2 cellular contexts compared by ENCODE assay signal in the genomic region with DNA sequence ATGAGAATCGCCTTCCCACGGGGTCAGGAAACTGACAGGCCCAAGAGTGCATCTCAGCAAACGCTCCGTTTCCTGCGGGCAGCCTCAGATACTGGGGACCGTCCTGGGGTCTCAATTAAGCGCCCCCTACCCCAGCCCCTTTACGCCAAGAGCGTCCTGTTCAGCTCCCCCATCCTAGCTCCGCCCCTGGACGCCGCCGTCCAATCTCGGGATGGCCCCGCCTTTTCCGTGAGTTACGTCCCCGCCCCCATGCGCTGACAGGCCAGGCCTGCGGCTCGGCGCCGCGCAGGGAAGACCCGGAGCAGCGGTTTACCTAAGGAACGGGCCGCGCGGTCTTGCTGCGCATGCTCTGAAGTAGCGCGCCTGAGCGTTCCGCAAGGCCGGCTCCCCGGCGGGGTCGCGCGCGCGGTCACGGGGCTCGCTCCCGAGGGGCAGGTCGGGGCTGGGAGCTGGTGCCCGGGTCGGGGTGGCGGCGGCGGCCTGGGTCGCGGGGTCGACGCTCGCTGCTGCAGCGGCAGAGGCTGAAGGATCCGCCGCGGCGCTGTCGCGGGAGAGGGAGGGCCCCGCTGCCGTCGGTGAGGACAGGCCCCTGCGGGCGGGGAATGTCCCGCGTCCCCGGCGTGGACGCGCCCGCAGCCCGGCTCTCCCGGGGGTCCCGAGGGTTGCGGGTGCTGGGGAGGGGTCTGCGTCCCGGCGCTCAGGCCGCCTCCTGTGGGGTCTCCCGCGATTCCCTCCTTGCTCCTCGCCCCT.
TF ChIP-seq lines count a peak whose summit lies in the region.

A gene with protein sequence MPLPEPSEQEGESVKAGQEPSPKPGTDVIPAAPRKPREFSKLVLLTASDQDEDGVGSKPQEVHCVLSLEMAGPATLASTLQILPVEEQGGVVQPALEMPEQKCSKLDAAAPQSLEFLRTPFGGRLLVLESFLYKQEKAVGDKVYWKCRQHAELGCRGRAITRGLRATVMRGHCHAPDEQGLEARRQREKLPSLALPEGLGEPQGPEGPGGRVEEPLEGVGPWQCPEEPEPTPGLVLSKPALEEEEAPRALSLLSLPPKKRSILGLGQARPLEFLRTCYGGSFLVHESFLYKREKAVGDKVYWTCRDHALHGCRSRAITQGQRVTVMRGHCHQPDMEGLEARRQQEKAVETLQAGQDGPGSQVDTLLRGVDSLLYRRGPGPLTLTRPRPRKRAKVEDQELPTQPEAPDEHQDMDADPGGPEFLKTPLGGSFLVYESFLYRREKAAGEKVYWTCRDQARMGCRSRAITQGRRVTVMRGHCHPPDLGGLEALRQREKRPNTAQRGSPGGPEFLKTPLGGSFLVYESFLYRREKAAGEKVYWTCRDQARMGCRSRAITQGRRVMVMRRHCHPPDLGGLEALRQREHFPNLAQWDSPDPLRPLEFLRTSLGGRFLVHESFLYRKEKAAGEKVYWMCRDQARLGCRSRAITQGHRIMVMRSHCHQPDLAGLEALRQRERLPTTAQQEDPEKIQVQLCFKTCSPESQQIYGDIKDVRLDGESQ (plus strand): TSS at position 352 of the 750 bp plus-strand sequence. CDS start 17,755 bp downstream, outside the sequence.

TF ChIP-seq in HEK293, 187 proteins besides CTCF, POLR2A, EP300 and RAD21 (continued from another document and continues in another):
- TF ChIP-seq, protein P1, sequence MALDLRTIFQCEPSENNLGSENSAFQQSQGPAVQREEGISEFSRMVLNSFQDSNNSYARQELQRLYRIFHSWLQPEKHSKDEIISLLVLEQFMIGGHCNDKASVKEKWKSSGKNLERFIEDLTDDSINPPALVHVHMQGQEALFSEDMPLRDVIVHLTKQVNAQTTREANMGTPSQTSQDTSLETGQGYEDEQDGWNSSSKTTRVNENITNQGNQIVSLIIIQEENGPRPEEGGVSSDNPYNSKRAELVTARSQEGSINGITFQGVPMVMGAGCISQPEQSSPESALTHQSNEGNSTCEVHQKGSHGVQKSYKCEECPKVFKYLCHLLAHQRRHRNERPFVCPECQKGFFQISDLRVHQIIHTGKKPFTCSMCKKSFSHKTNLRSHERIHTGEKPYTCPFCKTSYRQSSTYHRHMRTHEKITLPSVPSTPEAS (tag by site-specific recombination; IDR thresholded peaks at IDR 0.05), result no peak
- TF ChIP-seq ZNF311 (tag by site-specific recombination; IDR thresholded peaks at IDR 0.05; ENCODE audit: borderline replicate concordance) (no peak), ZNF677 (tag by site-specific recombination; IDR thresholded peaks at IDR 0.05) (no peak), ZNF112 (tag by site-specific recombination; IDR thresholded peaks at IDR 0.05) (no peak), SP7 (tag by site-specific recombination; IDR thresholded peaks at IDR 0.05) (peak; percentile 58), ZNF24 (tag by site-specific recombination; IDR thresholded peaks at IDR 0.05) (no peak), ZNF521 (tag by site-specific recombination; IDR thresholded peaks at IDR 0.05) (no peak), ZNF623 (tag by site-specific recombination; IDR thresholded peaks at IDR 0.05) (no peak), KLF10 (tag by site-specific recombination; IDR thresholded peaks at IDR 0.05) (peak; percentile 65; the same call in 1 of the 2 replicates), ZBTB17 (tag by site-specific recombination; IDR thresholded peaks at IDR 0.05) (0 out of 2 replicates have a peak, but pooled peaks have one; percentile 29), GLI4 (tag by site-specific recombination; IDR thresholded peaks at IDR 0.05) (no peak), ZNF473 (tag by site-specific recombination; IDR thresholded peaks at IDR 0.05) (no peak), ZNF660 (tag by site-specific recombination; IDR thresholded peaks at IDR 0.05) (peak; percentile 79), ZSCAN30 (tag by site-specific recombination; IDR thresholded peaks at IDR 0.05) (peak; percentile 53; the same call in 1 of the 2 replicates), GLIS1 (tag by site-specific recombination; IDR thresholded peaks at IDR 0.05) (0 out of 2 replicates have a peak, but pooled peaks have one; percentile 19), ZNF2 (tag by site-specific recombination; IDR thresholded peaks at IDR 0.05) (no peak), KLF8 (tag by site-specific recombination; IDR thresholded peaks at IDR 0.05) (peak; percentile 43; the same call in 1 of the 2 replicates), ZNF292 (tag by site-specific recombination; IDR thresholded peaks at IDR 0.05; ENCODE audit: borderline replicate concordance, low read depth) (no peak), ZEB2 (tag by site-specific recombination; IDR thresholded peaks at IDR 0.05) (0 out of 2 replicates have a peak, but pooled peaks have one; percentile 76), ZNF585B (tag by site-specific recombination; IDR thresholded peaks at IDR 0.05) (no peak), ZNF121 (tag by site-specific recombination; IDR thresholded peaks at IDR 0.05) (no peak), ZNF596 (tag by site-specific recombination; IDR thresholded peaks at IDR 0.05) (peak; percentile 37; the same call in 1 of the 2 replicates)
- TF ChIP-seq, protein P2, sequence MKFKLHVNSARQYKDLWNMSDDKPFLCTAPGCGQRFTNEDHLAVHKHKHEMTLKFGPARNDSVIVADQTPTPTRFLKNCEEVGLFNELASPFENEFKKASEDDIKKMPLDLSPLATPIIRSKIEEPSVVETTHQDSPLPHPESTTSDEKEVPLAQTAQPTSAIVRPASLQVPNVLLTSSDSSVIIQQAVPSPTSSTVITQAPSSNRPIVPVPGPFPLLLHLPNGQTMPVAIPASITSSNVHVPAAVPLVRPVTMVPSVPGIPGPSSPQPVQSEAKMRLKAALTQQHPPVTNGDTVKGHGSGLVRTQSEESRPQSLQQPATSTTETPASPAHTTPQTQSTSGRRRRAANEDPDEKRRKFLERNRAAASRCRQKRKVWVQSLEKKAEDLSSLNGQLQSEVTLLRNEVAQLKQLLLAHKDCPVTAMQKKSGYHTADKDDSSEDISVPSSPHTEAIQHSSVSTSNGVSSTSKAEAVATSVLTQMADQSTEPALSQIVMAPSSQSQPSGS (tag by site-specific recombination; IDR thresholded peaks at IDR 0.05; ENCODE audit: low read depth), result no peak
- TF ChIP-seq, protein P3, sequence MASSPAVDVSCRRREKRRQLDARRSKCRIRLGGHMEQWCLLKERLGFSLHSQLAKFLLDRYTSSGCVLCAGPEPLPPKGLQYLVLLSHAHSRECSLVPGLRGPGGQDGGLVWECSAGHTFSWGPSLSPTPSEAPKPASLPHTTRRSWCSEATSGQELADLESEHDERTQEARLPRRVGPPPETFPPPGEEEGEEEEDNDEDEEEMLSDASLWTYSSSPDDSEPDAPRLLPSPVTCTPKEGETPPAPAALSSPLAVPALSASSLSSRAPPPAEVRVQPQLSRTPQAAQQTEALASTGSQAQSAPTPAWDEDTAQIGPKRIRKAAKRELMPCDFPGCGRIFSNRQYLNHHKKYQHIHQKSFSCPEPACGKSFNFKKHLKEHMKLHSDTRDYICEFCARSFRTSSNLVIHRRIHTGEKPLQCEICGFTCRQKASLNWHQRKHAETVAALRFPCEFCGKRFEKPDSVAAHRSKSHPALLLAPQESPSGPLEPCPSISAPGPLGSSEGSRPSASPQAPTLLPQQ (tag by site-specific recombination; IDR thresholded peaks at IDR 0.05), result peak; percentile 50; the same call in 1 of the 2 replicates
- TF ChIP-seq, protein P4, sequence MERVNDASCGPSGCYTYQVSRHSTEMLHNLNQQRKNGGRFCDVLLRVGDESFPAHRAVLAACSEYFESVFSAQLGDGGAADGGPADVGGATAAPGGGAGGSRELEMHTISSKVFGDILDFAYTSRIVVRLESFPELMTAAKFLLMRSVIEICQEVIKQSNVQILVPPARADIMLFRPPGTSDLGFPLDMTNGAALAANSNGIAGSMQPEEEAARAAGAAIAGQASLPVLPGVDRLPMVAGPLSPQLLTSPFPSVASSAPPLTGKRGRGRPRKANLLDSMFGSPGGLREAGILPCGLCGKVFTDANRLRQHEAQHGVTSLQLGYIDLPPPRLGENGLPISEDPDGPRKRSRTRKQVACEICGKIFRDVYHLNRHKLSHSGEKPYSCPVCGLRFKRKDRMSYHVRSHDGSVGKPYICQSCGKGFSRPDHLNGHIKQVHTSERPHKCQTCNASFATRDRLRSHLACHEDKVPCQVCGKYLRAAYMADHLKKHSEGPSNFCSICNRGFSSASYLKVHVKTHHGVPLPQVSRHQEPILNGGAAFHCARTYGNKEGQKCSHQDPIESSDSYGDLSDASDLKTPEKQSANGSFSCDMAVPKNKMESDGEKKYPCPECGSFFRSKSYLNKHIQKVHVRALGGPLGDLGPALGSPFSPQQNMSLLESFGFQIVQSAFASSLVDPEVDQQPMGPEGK (tag by site-specific recombination; IDR thresholded peaks at IDR 0.05), result peak; percentile 65

TF ChIP-seq in neural cell, 6 proteins besides CTCF, POLR2A, EP300 and RAD21 (continued from another document):
- TF ChIP-seq SMC3 (conservative IDR thresholded peaks at IDR 0.05; ENCODE audit: poor library complexity), result no peak
TF ChIP-seq in neural cell: peak in this region for 3.
